Comparison of ENCODE assay signal across 16 cellular contexts in genomic region chr3:158471639-158472294, GRCh38.
DNase-seq lines count a peak whose midpoint lies in the region; ATAC-seq and TF ChIP-seq lines count a peak whose summit lies in the region.
"Had no signal": no experiment of that assay in that cellular context is flagged by ENCODE, and none has a peak within 500 bp of the region (broad histone marks: within the 10 kb centered on the region; RNA-seq: fewer than 3 reads in every experiment).

No MANE protein-coding gene starts in this region.

- H3K36me3 Mint-ChIP-seq in activated T-cell treated with anti-CD3 and anti-CD28 coated beads, Interleukin-2, amount 50 U/mL, for 4 hours (ENCODE audit: insufficient read depth), result no peaks in the 10 kb centered on the region
- no peaks in the 10 kb centered on the region for H3K36me3 Mint-ChIP-seq in effector memory CD8-positive, alpha-beta T cell (ENCODE audit: insufficient read depth)
- H3K36me3 Mint-ChIP-seq: stimulated activated effector memory CD8-positive, alpha-beta T cell treated with anti-CD3 and anti-CD28 coated beads, Interleukin-12 subunit alpha, Interleukin-12 subunit beta, amount 100 ng/mL, for 72 hours had no signal

- H3K9me3 Mint-ChIP-seq in activated T-cell treated with anti-CD3 and anti-CD28 coated beads, Interleukin-2, amount 50 U/mL, for 4 hours, result no peaks in the 10 kb centered on the region
- H3K9me3 Mint-ChIP-seq in effector memory CD8-positive, alpha-beta T cell, result no peaks in the 10 kb centered on the region
- H3K9me3 Mint-ChIP-seq: central memory CD8-positive, alpha-beta T cell; stimulated activated effector memory CD8-positive, alpha-beta T cell treated with anti-CD3 and anti-CD28 coated beads, Interleukin-12 subunit alpha, Interleukin-12 subunit beta, amount 100 ng/mL, for 72 hours had no signal

- H3K4me3 Mint-ChIP-seq in activated T-cell treated with anti-CD3 and anti-CD28 coated beads, Interleukin-2, amount 50 U/mL, for 4 hours, result no peak overlapping the region
- no peak overlapping the region for H3K4me3 Mint-ChIP-seq in effector memory CD8-positive, alpha-beta T cell
- H3K4me3 Mint-ChIP-seq: CD14-positive monocyte; central memory CD8-positive, alpha-beta T cell; stimulated activated effector memory CD8-positive, alpha-beta T cell treated with anti-CD3 and anti-CD28 coated beads, Interleukin-12 subunit alpha, Interleukin-12 subunit beta, amount 100 ng/mL, for 72 hours had no signal

- H3K27me3 Mint-ChIP-seq in activated T-cell treated with anti-CD3 and anti-CD28 coated beads, Interleukin-2, amount 50 U/mL, for 4 hours (ENCODE audit: low read depth), result no peaks in the 10 kb centered on the region
- H3K27me3 Mint-ChIP-seq in effector memory CD8-positive, alpha-beta T cell, result no peaks in the 10 kb centered on the region
- H3K27me3 Mint-ChIP-seq: central memory CD8-positive, alpha-beta T cell had no signal

- ATAC-seq in left ventricle myocardium superior, result no peak
- no peak for ATAC-seq in activated T-cell treated with anti-CD3 and anti-CD28 coated beads, Interleukin-2, amount 50 U/mL, for 4 hours
- no peak for ATAC-seq in effector memory CD8-positive, alpha-beta T cell (replicated peaks)
- ATAC-seq: stimulated activated effector memory CD8-positive, alpha-beta T cell treated with anti-CD3 and anti-CD28 coated beads, Interleukin-12 subunit alpha, Interleukin-12 subunit beta, amount 100 ng/mL, for 72 hours had no signal

- no peaks in the 10 kb centered on the region for H3K4me1 Mint-ChIP-seq in activated T-cell treated with anti-CD3 and anti-CD28 coated beads, Interleukin-2, amount 50 U/mL, for 4 hours (ENCODE audit: low read depth)
- no peaks in the 10 kb centered on the region for H3K4me1 Mint-ChIP-seq in effector memory CD8-positive, alpha-beta T cell (ENCODE audit: low read depth in 2 of 2)
- H3K4me1 Mint-ChIP-seq: CD14-positive monocyte; central memory CD8-positive, alpha-beta T cell; stimulated activated effector memory CD8-positive, alpha-beta T cell treated with anti-CD3 and anti-CD28 coated beads, Interleukin-12 subunit alpha, Interleukin-12 subunit beta, amount 100 ng/mL, for 72 hours had no signal

- no peak overlapping the region for H3K27ac Mint-ChIP-seq in effector memory CD8-positive, alpha-beta T cell
- H3K27ac Mint-ChIP-seq: CD14-positive monocyte; stimulated activated effector memory CD8-positive, alpha-beta T cell treated with anti-CD3 and anti-CD28 coated beads, Interleukin-12 subunit alpha, Interleukin-12 subunit beta, amount 100 ng/mL, for 72 hours had no signal

- DNase-seq in AG09319 (ENCODE audit: extremely low read depth, low read depth), result peak; percentile 77
- peak; percentile 71 for DNase-seq in LoVo (ENCODE audit: low spot score)
- peak; percentile 94 for DNase-seq in dedifferentiated amniotic fluid mesenchymal stem cell (ENCODE audit: extremely low spot score)
- peak; percentile 12 to 89 for DNase-seq in lung microvascular endothelial cell (ENCODE audit: low read depth in 2 of 2)
- no peak for DNase-seq in left ventricle myocardium superior
- DNase-seq in activated T-cell treated with anti-CD3 and anti-CD28 coated beads, Interleukin-2, amount 50 U/mL, for 4 hours, result no peak
- no peak for DNase-seq in NCI-H510A (lab: John Stamatoyannopoulos, UW)
- no peak for DNase-seq in effector memory CD8-positive, alpha-beta T cell
- DNase-seq: activated gamma-delta T cell, MM.1S, NCI-H2227 treated with DMSO at 0.1 percent for 48 hours, occipital lobe, PC-9 had no signal

- intact Hi-C loops in left ventricle myocardium superior (cut with micrococcal nuclease), result no loop called here

- TF ChIP-seq CTCF in AG09319 (IDR thresholded peaks at IDR 0.05; ENCODE audit: low read depth, low read length), result no peak

Comparison
In these comparisons a context has a peak if more than half of its experiments do, and no peak if none do; other contexts are left out.
1. DNase-seq: peak in AG09319 (single experiment), LoVo (single experiment), dedifferentiated amniotic fluid mesenchymal stem cell (single experiment) and lung microvascular endothelial cell (2 of 2); none in left ventricle myocardium superior (single experiment), activated T-cell treated with anti-CD3 and anti-CD28 coated beads, Interleukin-2, amount 50 U/mL, for 4 hours (single experiment), NCI-H510A (single experiment) and effector memory CD8-positive, alpha-beta T cell (0 of 3).